ENCODE assay signal across 8 cellular contexts in the genomic region with DNA sequence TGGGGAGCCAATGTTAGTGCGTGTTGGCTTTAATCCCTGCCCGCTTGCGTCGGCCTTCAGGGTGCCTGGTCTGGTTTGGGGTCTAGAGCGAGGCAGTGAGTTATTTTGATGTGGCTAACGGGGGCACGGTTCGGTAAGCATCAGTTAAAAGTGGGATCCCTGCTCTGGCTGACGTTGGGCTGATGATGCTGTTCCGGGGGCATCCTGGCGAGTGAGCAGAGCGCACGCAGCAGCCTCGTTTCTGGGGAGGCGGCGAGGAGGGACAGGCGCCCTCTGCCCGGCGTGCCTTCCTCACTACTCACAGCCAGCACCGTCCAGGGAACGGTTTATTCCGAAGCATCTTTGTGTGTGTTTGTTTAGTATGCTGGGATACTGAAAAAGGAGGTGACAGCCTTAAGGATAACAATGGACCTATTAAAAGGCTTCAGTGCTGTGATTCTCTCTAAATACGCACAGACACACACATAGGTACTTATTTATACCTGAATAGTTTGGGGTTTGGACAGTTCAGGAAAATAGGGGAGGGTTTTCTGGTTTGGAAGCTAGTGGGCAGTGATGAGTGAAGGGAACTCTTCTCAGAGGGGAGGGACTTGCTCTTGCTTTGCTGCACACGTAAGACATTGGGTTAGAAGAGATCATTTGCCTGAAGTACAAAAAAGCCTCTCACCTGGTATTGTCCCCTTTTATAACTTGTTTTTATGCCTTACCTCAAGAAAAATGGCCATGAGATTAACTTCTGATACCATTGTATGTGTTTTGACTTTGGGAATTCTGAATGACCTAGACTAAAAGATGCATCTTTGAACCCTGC. TPM values are rescaled to one million over a fixed set of nuclear protein-coding genes. Genes with fewer than 3 reads are reported as not detected.
DNase-seq lines count a peak whose midpoint lies in the region; ATAC-seq and TF ChIP-seq lines count a peak whose summit lies in the region.

No MANE protein-coding gene starts in this region.

- peak; percentile 22 for DNase-seq in NCI-H748 (lab: John Stamatoyannopoulos, UW; ENCODE audit: unreplicated experiment)
- DNase-seq in NCI-H748 treated with DMSO at 0.1 percent for 48 hours (lab: John Stamatoyannopoulos, UW), result no peak
- DNase-seq in PC-9, result peak; percentile 50 to 78
- DNase-seq in body of pancreas, result peak in 3 of 4 donors; percentile 21 to 27 (median 22)
- DNase-seq in immature natural killer cell, result peak; percentile 40 to 47 (median 43)
- DNase-seq in skeletal muscle cell (ENCODE audit: low read depth), result no peak

- WGBS in body of pancreas, 2 donors, result 2% methylated on average over 20 to 24 of the region's 24 CpGs

- H3K9me3 Mint-ChIP-seq in immature natural killer cell, result no peaks in the 10 kb centered on the region

- H3K27me3 ChIP-seq in PC-9 (ENCODE audit: insufficient read depth, low read depth), result no peaks in the 10 kb centered on the region
- peaks cover 0 to 5% of the 10 kb centered on the region in 2 donors for H3K27me3 ChIP-seq in body of pancreas

- peak overlapping the region; percentile 67 for H3K4me3 ChIP-seq in PC-9
- peak overlapping the region in 1 of 2 donors; percentile 0 for H3K4me3 ChIP-seq in body of pancreas
- H3K4me3 ChIP-seq in skeletal muscle cell (ENCODE audit: low read depth, low read length), result peak overlapping the region; percentile 76

- TF ChIP-seq CTCF in PC-9 (conservative IDR thresholded peaks at IDR 0.05), result peak; percentile 66
- TF ChIP-seq CTCF in body of pancreas (IDR thresholded peaks at IDR 0.05), result peak in 3 of 7 experiments; percentile 4 to 39 (median 22)

- H3K27me3 Mint-ChIP-seq in immature natural killer cell (ENCODE audit: low read depth in 3 of 3), result peaks cover 2 to 15% (median 7%) of the 10 kb centered on the region in 3 donors

- H3K4me3 Mint-ChIP-seq in immature natural killer cell, result peak overlapping the region; percentile 88 to 99 (median 97)

- ATAC-seq in HG02678 (IDR thresholded peaks at IDR 0.05; ENCODE audit: unreplicated experiment) (peak; percentile 35), body of pancreas (no peak), GM21367 (IDR thresholded peaks at IDR 0.05; ENCODE audit: unreplicated experiment) (no peak)

- CTCF ChIA-PET in PC-9 (lab: Charles Lee), result interaction anchor here (0.6 to 0.7 kb wide), 3 partner anchors 14 to 144 kb away, joined by 3 to 6 read pairs (median 3); no protein-coding TSS in a partner anchor

- peak overlapping the region in 5 of 6 donors; percentile 55 to 83 (median 61) for H3K27ac Mint-ChIP-seq in immature natural killer cell

- H3K9me3 ChIP-seq in PC-9 (ENCODE audit: insufficient read depth, low read depth) (no peaks in the 10 kb centered on the region), body of pancreas (no peaks in the 10 kb centered on the region)

- no peaks in the 10 kb centered on the region for H3K36me3 Mint-ChIP-seq in immature natural killer cell

- peak overlapping the region; percentile 72 for H2AFZ ChIP-seq in PC-9

- H3K79me2 ChIP-seq in PC-9 (ENCODE audit: low read depth), result peaks cover 78% of the 10 kb centered on the region

- H3K4me2 ChIP-seq in PC-9, result peak overlapping the region; percentile 86

- no peaks in the 10 kb centered on the region for H3K9me2 ChIP-seq in PC-9 (ENCODE audit: insufficient read depth)

- peak in 1 of 3 donors; percentile 12 for TF ChIP-seq POLR2A in body of pancreas (IDR thresholded peaks at IDR 0.05)

- H3K36me3 ChIP-seq in PC-9 (ENCODE audit: low read depth) (no peaks in the 10 kb centered on the region), body of pancreas (replicated peaks in 1 of 2; ENCODE audit: insufficient read depth in 1 of 2, low read depth in 2 of 2) (no peaks in the 10 kb centered on the region)

- intact Hi-C loops in PC-9 (cut with micrococcal nuclease; ENCODE audit: unreplicated experiment) (loop anchor here (1.0 to 10.0 kb wide), 6 partner anchors 19 to 483 kb away; no protein-coding TSS in a partner anchor), body of pancreas (cut with DNase I) (no loop called here)

- H4K20me1 ChIP-seq in PC-9 (ENCODE audit: insufficient read depth), result peaks cover 14% of the 10 kb centered on the region

- peaks cover 64% of the 10 kb centered on the region for H3K4me1 ChIP-seq in PC-9 (replicated peaks; ENCODE audit: insufficient read depth)
- H3K4me1 ChIP-seq in body of pancreas, result peaks cover 37% of the 10 kb centered on the region

- POLR2A ChIA-PET in PC-9 (lab: Charles Lee; ENCODE audit: unreplicated experiment), result interaction anchor here (0.6 to 1.1 kb wide), 4 partner anchors 20 to 179 kb away, joined by 3 to 4 read pairs (median 3); no protein-coding TSS in a partner anchor

- peaks cover 41 to 49% of the 10 kb centered on the region in 2 donors for H3K4me1 Mint-ChIP-seq in immature natural killer cell

- H3K27ac ChIP-seq in PC-9 (peak overlapping the region; percentile 60), body of pancreas (peak overlapping the region; percentile 9 to 84 (median 76))

- H3F3A ChIP-seq in PC-9 (ENCODE audit: insufficient read depth, low read depth), result peaks cover 26% of the 10 kb centered on the region

- BruUV-seq in PC-9 (replicated peaks; lab: Mats Ljungman, UMichigan), result TSS peak; percentile 32

RNA-seq across cellular contexts. Expression of a gene that starts 2.1 kb away (rescaled TPM):
- total RNA-seq in PC-9 (2021) (133 and 154 TPM in 2 replicates), body of pancreas (10 to 100 TPM; 41.5 to 64.6 TPM)
- polyA plus RNA-seq in immature natural killer cell, result 1 to 10 TPM; 1.9 to 3.3 (median 3.0) TPM

Comparison
In these comparisons a context has a peak if more than half of its experiments do, and no peak if none do; other contexts are left out.
1. DNase-seq: peak in NCI-H748 (single experiment), PC-9 (2 of 2), body of pancreas (3 of 4) and immature natural killer cell (3 of 3); none in NCI-H748 treated with DMSO at 0.1 percent for 48 hours (single experiment) and skeletal muscle cell (single experiment).